ENCODE assay signal across 8 cellular contexts in the genomic region with DNA sequence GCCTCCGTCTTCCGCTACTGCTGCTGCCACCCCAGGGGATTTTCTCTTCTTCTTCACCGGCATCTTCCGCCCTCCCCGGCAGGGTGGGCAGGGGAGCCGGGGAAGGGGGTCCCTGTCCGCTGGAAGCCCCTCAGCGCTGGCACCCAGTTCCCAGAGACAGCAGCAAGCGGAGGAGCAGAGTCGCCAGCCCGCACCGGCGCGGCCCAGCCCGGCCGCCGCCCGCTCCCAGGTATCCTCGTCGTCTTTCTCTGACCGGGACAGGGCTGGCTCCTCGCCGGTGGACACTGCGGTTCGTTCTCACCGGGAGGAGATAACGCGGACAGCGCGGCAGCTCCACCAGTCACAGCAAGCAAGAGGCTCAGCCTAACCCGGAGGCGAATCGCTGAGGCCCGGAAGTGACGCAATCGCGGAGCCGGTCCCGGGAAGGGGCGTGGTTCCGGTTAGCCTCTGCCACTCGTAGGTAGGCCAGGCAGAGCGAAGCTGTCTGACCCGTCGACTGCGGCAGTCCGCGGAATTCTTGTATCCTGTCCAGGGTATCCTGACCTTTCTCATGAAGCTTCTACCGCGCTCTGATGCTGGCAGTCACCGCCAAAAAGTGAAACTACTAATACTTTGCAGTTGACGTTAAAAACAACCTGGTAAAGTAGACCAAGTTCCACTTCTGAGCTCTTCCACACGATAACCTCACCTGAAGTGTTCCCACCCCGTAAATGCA. TPM values are rescaled to one million over a fixed set of nuclear protein-coding genes. Genes with fewer than 3 reads are reported as not detected.
DNase-seq lines count a peak whose midpoint lies in the region; ATAC-seq and TF ChIP-seq lines count a peak whose summit lies in the region.

A gene (minus strand): TSS at position 351 of the 715 bp plus-strand sequence. CDS start 288 bp downstream, at position 63.

- DNase-seq in GM04503 (ENCODE audit: low read depth) (peak; percentile 80), HFFc6 (peak; percentile 95), NB4 (ENCODE audit: low read depth) (peak; percentile 96), SK-N-MC (ENCODE audit: low read depth, low spot score) (no peak), substantia nigra (lab: John Stamatoyannopoulos, UW) (peak; percentile 55 to 99 (median 93))
- DNase-seq in activated naive CD4-positive, alpha-beta T cell treated with anti-CD3 and anti-CD28 coated beads, Interleukin-2, amount 10 ng/mL, durations not matched to agents 7 days and 5 days = peak; percentile 98

- peak within 1 kb of the TSS; percentile 95 for H3K4me3 Mint-ChIP-seq in HFFc6
- H3K4me3 Mint-ChIP-seq in activated naive CD4-positive, alpha-beta T cell treated with anti-CD3 and anti-CD28 coated beads, Interleukin-2, amount 10 ng/mL, durations not matched to agents 7 days and 5 days = peak within 1 kb of the TSS; percentile 76

- peak; percentile 99 for ATAC-seq in gastroesophageal sphincter

- H3K27me3 ChIP-seq in gastroesophageal sphincter (peaks cover 18% of the 10 kb centered on the region), neutrophil (peaks cover 42% of the 10 kb centered on the region)

- H3K4me1 ChIP-seq in gastroesophageal sphincter = peaks cover 0 to 32% (median 4%) of the 10 kb centered on the region in 3 donors
- peaks cover 18 to 20% of the 10 kb centered on the region in 2 experiments for H3K4me1 ChIP-seq in neutrophil (ENCODE audit: control insufficient read depth in 1 of 2, insufficient read depth in 1 of 2, low read depth in 1 of 2, low read length in 1 of 2)

- H3K36me3 ChIP-seq in SK-N-MC (ENCODE audit: insufficient read depth, low read length) (peaks cover 30% of the 10 kb centered on the region), gastroesophageal sphincter (peaks cover 0 to 7% of the 10 kb centered on the region in 2 donors), neutrophil (peaks cover 6% of the 10 kb centered on the region)

- TF ChIP-seq CTCF in HFFc6 (IDR thresholded peaks at IDR 0.05) = no peak
- TF ChIP-seq CTCF in NB4 (IDR thresholded peaks at IDR 0.05; ENCODE audit: low read depth, low read length) = no peak
- no peak for TF ChIP-seq CTCF in gastroesophageal sphincter (IDR thresholded peaks at IDR 0.05)
- TF ChIP-seq CTCF in neutrophil (IDR thresholded peaks at IDR 0.05) = no peak

- peaks cover 38% of the 10 kb centered on the region for H3K4me1 Mint-ChIP-seq in HFFc6 (ENCODE audit: low read depth)
- H3K4me1 Mint-ChIP-seq in activated naive CD4-positive, alpha-beta T cell treated with anti-CD3 and anti-CD28 coated beads, Interleukin-2, amount 10 ng/mL, durations not matched to agents 7 days and 5 days = peaks cover 31% of the 10 kb centered on the region

- TF ChIP-seq POLR2A in NB4 (IDR thresholded peaks at IDR 0.05; ENCODE audit: extremely low read depth, insufficient read length) (peak; percentile 97), gastroesophageal sphincter (IDR thresholded peaks at IDR 0.05) (peak; percentile 51 to 59)

- no peaks in the 10 kb centered on the region for H3K9me3 Mint-ChIP-seq in HFFc6
- H3K9me3 Mint-ChIP-seq in activated naive CD4-positive, alpha-beta T cell treated with anti-CD3 and anti-CD28 coated beads, Interleukin-2, amount 10 ng/mL, durations not matched to agents 7 days and 5 days = no peaks in the 10 kb centered on the region

- H3K9ac ChIP-seq in SK-N-MC (ENCODE audit: insufficient read length) = peak within 1 kb of the TSS; percentile 96

- peaks cover 9% of the 10 kb centered on the region for H3K27me3 Mint-ChIP-seq in HFFc6 (ENCODE audit: insufficient read depth)
- H3K27me3 Mint-ChIP-seq in activated naive CD4-positive, alpha-beta T cell treated with anti-CD3 and anti-CD28 coated beads, Interleukin-2, amount 10 ng/mL, durations not matched to agents 7 days and 5 days = peaks cover 12% of the 10 kb centered on the region

- H3K27ac Mint-ChIP-seq in HFFc6 = peak within 1 kb of the TSS; percentile 90
- peak within 1 kb of the TSS; percentile 93 for H3K27ac Mint-ChIP-seq in activated naive CD4-positive, alpha-beta T cell treated with anti-CD3 and anti-CD28 coated beads, Interleukin-2, amount 10 ng/mL, durations not matched to agents 7 days and 5 days

- H3K27ac ChIP-seq in SK-N-MC (peak within 1 kb of the TSS; percentile 80), gastroesophageal sphincter (peak within 1 kb of the TSS; percentile 65 to 90 (median 88)), neutrophil (peak within 1 kb of the TSS; percentile 78), substantia nigra (ENCODE audit: low read depth, low read length, poor library complexity, severe bottlenecking) (peak within 1 kb of the TSS; percentile 44)

- H3K36me3 Mint-ChIP-seq in HFFc6 (ENCODE audit: low read depth) = peaks cover 9% of the 10 kb centered on the region
- peaks cover 13% of the 10 kb centered on the region for H3K36me3 Mint-ChIP-seq in activated naive CD4-positive, alpha-beta T cell treated with anti-CD3 and anti-CD28 coated beads, Interleukin-2, amount 10 ng/mL, durations not matched to agents 7 days and 5 days

- H3K4me3 ChIP-seq in NB4 (ENCODE audit: low read depth, low read length) = peak within 1 kb of the TSS; percentile 79
- peak within 1 kb of the TSS; percentile 97 for H3K4me3 ChIP-seq in SK-N-MC
- H3K4me3 ChIP-seq in gastroesophageal sphincter = peak within 1 kb of the TSS; percentile 83 to 94
- peak within 1 kb of the TSS; percentile 79 to 93 for H3K4me3 ChIP-seq in neutrophil (ENCODE audit: low read depth in 1 of 2, low read length in 1 of 2)

- 0% methylated on average over 5 of the region's 54 CpGs for WGBS in gastroesophageal sphincter (ENCODE audit: low coverage in 1 of 2), 2 donors

- H3K9me3 ChIP-seq in SK-N-MC (ENCODE audit: low read depth, low read length) (no peaks in the 10 kb centered on the region), gastroesophageal sphincter (no peaks in the 10 kb centered on the region), neutrophil (no peaks in the 10 kb centered on the region)

- TF ChIP-seq EP300 in gastroesophageal sphincter (IDR thresholded peaks at IDR 0.05) = no peak

- CTCF ChIA-PET in activated naive CD4-positive, alpha-beta T cell treated with anti-CD3 and anti-CD28 coated beads, Interleukin-2, amount 10 ng/mL, durations not matched to agents 7 days and 5 days (lab: Charles Lee) = interaction anchor here (0.9 to 1.4 kb wide), 3 partner anchors 16 to 56 kb away, joined by 3 to 5 read pairs (median 4); a partner anchor contains a TSS

RNA-seq across cellular contexts. Expression of the gene that starts here (rescaled TPM):
- total RNA-seq in HFFc6 (2021; fragmentation: NEBNext Ultra II Directional; extraction: Animal tissue kit (Norgen Biotek cat#: 25700)) = 10 to 100 TPM; 37.5 to 46.1 (median 40.1) TPM
- total RNA-seq in gastroesophageal sphincter = 10 to 100 TPM; 32.6 to 45.8 (median 42.1) TPM
